8 cellular contexts compared by ENCODE assay signal in the genomic region with DNA sequence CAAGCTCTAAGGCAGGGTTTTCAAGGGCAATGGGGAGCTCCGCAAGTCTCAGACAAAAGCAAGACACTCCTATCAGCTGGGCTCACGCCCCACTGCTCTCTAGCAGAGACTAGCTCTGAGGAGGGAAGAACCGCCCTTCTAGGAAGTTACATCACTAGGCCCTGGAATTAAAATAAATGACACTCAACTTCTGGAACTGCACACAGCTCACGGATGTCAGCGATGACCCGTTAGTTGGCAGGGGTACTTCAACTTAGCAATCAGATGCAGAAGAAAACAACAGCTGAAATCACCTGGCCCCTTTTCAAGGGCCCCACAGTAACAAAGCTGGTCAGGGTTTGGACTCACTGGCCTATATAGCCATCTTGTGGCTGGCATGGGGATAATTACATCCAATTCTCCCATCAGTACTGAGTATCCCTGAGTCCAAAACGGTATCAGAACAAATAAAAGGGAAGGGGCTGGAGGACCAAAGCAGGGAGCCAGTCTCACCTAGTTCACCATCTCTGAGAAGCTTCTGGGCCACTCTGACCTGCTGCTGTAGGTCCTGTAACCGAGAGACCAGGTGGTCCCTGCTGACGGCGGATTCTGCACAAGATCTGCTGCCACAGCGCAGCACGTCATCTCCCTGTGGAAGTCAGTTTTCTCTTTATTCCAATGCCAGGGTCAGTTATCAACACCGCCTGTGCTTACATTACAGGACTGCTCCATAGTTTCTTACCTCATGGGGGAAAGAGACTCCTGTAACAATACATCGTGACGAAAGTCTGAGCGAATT. TPM values are rescaled to one million over a fixed set of nuclear protein-coding genes. Genes with fewer than 3 reads are reported as not detected.
A peak's percentile ranks its signal among the peaks of the same experiment; 100 is the strongest.
DNase-seq lines count a peak whose midpoint lies in the region; ATAC-seq, FAIRE-seq and TF ChIP-seq lines count a peak whose summit lies in the region.

No MANE protein-coding gene starts in this region.

- intact Hi-C loops in pancreas (cut with DNase I) = no loop called here

- WGBS in pancreas, 2 donors = 67 to 69% methylated on average over 16 of the region's 16 CpGs

- H3K9me3 ChIP-seq in pancreas = no peaks in the 10 kb centered on the region

- peaks cover 0 to 27% (median 4%) of the 10 kb centered on the region in 3 donors for H3K36me3 ChIP-seq in pancreas

- FAIRE-seq in frontal cortex (lab: Jason Lieb, UNC) (no peak), pancreas (lab: Jason Lieb, UNC) (no peak)

- ATAC-seq in pancreas (peak; percentile 50 to 73 (median 66)), HG02610 (IDR thresholded peaks at IDR 0.05; ENCODE audit: unreplicated experiment) (no peak), GM19467 (IDR thresholded peaks at IDR 0.05; ENCODE audit: unreplicated experiment) (no peak)

- no peaks in the 10 kb centered on the region for H3K4me1 ChIP-seq in pancreas

- no peaks in the 10 kb centered on the region for H3K27me3 ChIP-seq in pancreas

- H3K27ac ChIP-seq in pancreas = peak overlapping the region in 3 of 4 donors; percentile 5 to 70 (median 64)

- TF ChIP-seq CTCF in WI38 (IDR thresholded peaks at IDR 0.05; ENCODE audit: low read depth, low read length) = peak; percentile 71
- TF ChIP-seq CTCF in pancreas (IDR thresholded peaks at IDR 0.05) = peak in 3 of 4 donors; percentile 8 to 25 (median 15)

- H3K4me3 ChIP-seq in WI38 (ENCODE audit: low read depth, low read length) (no peak overlapping the region), pancreas (no peak overlapping the region)

- DNase-seq in COLO829 (ENCODE audit: low spot score) = peak; percentile 19
- DNase-seq in HT1080 (ENCODE audit: low read depth) = peak; percentile 67
- peak; percentile 38 to 65 for DNase-seq in frontal cortex (ENCODE audit: low spot score in 2 of 2)
- peak in 3 of 6 donors; percentile 25 to 32 (median 29) for DNase-seq in pancreas
- DNase-seq in KG1 (lab: John Stamatoyannopoulos, UW) = no peak

RNA-seq across cellular contexts. Expression of gene SERPINF1, which starts 22.2 kb away (rescaled TPM):
- total RNA-seq in HT1080 (2014; rRNA removed; shearing (Covaris generic)) = 2.0 and 2.6 TPM in 2 replicates
- polyA plus RNA-seq in HT1080 (2015; cell fraction: cytosol; rRNA removed) = 0.08 and 0.78 TPM in 2 replicates
- polyA plus RNA-seq in HT1080 (2015; cell fraction: nucleus; rRNA removed) = 1.7 and 2.7 TPM in 2 replicates
- total RNA-seq in frontal cortex (9.0 TPM), pancreas (100 to 1,000 TPM in 2 of 6 donors, 10 to 100 TPM in 4; 40.6 to 178 (median 82.0) TPM)
- polyA plus RNA-seq in pancreas = 10 to 100 TPM; 73.1 to 95.9 TPM

RNA-seq across cellular contexts. Expression of gene SERPINF2, which starts 41.4 kb away (rescaled TPM):
- 2.0 and 2.9 TPM in 2 replicates for total RNA-seq in HT1080 (2014; rRNA removed; shearing (Covaris generic))
- 0.28 and 0.57 TPM in 2 replicates for polyA plus RNA-seq in HT1080 (2015; cell fraction: cytosol; rRNA removed)
- polyA plus RNA-seq in HT1080 (2015; cell fraction: nucleus; rRNA removed) = 0.12 and 0.41 TPM in 2 replicates
- not detected for total RNA-seq in frontal cortex
- total RNA-seq in pancreas = 1 to 10 TPM; 1.4 to 5.8 (median 3.4) TPM
- 1 to 10 TPM; 5.6 to 8.8 TPM for polyA plus RNA-seq in pancreas

RNA-seq across cellular contexts. Expression of gene SMYD4, which starts 45.7 kb away (rescaled TPM):
- 10.7 and 13.0 TPM in 2 replicates for total RNA-seq in HT1080 (2014; rRNA removed; shearing (Covaris generic))
- 5.6 and 5.7 TPM in 2 replicates for polyA plus RNA-seq in HT1080 (2015; cell fraction: cytosol; rRNA removed)
- 15.1 and 15.5 TPM in 2 replicates for polyA plus RNA-seq in HT1080 (2015; cell fraction: nucleus; rRNA removed)
- total RNA-seq in frontal cortex (8.6 TPM), pancreas (1 to 10 TPM; 5.0 to 8.9 (median 6.9) TPM)
- polyA plus RNA-seq in pancreas = 1 to 10 TPM; 4.0 to 4.7 TPM

RNA-seq across cellular contexts. Expression of gene RPA1, which starts 45.8 kb away (rescaled TPM):
- 30.1 and 59.9 TPM in 2 replicates for total RNA-seq in HT1080 (2014; rRNA removed; shearing (Covaris generic))
- 57.9 and 65.6 TPM in 2 replicates for polyA plus RNA-seq in HT1080 (2015; cell fraction: cytosol; rRNA removed)
- 92.2 and 100 TPM in 2 replicates for polyA plus RNA-seq in HT1080 (2015; cell fraction: nucleus; rRNA removed)
- total RNA-seq in frontal cortex = 19.2 TPM
- total RNA-seq in pancreas = 10 to 100 TPM; 34.7 to 43.9 (median 39.1) TPM
- polyA plus RNA-seq in pancreas = 10 to 100 TPM in 1 of 2 donors, 1 to 10 TPM in 1; 6.5 to 17.0 TPM

RNA-seq across cellular contexts. Expression of gene WDR81, which starts 59.5 kb away (rescaled TPM):
- total RNA-seq in HT1080 (2014; rRNA removed; shearing (Covaris generic)) = 8.3 and 9.9 TPM in 2 replicates
- 8.5 and 8.6 TPM in 2 replicates for polyA plus RNA-seq in HT1080 (2015; cell fraction: cytosol; rRNA removed)
- polyA plus RNA-seq in HT1080 (2015; cell fraction: nucleus; rRNA removed) = 29.7 and 32.5 TPM in 2 replicates
- total RNA-seq in frontal cortex (10.2 TPM), pancreas (10 to 100 TPM in 2 of 6 donors, 1 to 10 TPM in 4; 5.7 to 17.0 (median 8.3) TPM)
- polyA plus RNA-seq in pancreas = 10 to 100 TPM; 14.2 to 24.4 TPM

Comparison
In these comparisons a context has a peak if more than half of its experiments do, and no peak if none do; other contexts are left out.
1. ATAC-seq: peak in pancreas (4 of 4); none in HG02610 (single experiment) and GM19467 (single experiment).